In genomic region chr13:42068886-42069285, GRCh38 we compare ENCODE assay signal across 16 cellular contexts.
"Had no signal": no experiment of that assay in that cellular context is flagged by ENCODE, and none has a peak within 500 bp of the region (broad histone marks: within the 10 kb centered on the region; RNA-seq: fewer than 3 reads in every experiment).

No MANE protein-coding gene starts in this region.

- ATAC-seq: activated naive CD4-positive, alpha-beta T cell treated with anti-CD3 and anti-CD28 coated beads, Interleukin-2, amount 50 U/mL, for 72 hours; activated T-helper 17 cell treated with anti-CD3 and anti-CD28 coated beads, Interleukin-2, amount 50 U/mL, for 72 hours; heart right ventricle; left cardiac atrium; right cardiac atrium; stimulated activated naive CD8-positive, alpha-beta T cell treated with anti-CD3 and anti-CD28 coated beads, Interleukin-15, amount 100 ng/mL, for 72 hours had no signal

- DNase-seq: activated CD4-positive, alpha-beta T cell treated with anti-CD3 and anti-CD28 coated beads for 1 hour; activated T-cell treated with anti-CD3 and anti-CD28 coated beads, Interleukin-2, amount 50 U/mL, for 1 hour; aorta; central memory CD4-positive, alpha-beta T cell; colonic mucosa; dorsolateral prefrontal cortex; heart right ventricle; islet precursor cell; left cardiac atrium; mesenchymal stem cell; ovary; right cardiac atrium; stimulated activated CD4-positive, alpha-beta T cell treated with anti-CD3 and anti-CD28 coated beads, Interleukin-12 subunit alpha, Interleukin-12 subunit beta, amount 100 ng/mL, for 4 hours; stimulated activated naive CD8-positive, alpha-beta T cell treated with anti-CD3 and anti-CD28 coated beads, Interleukin-15, amount 100 ng/mL, for 72 hours had no signal
